In the genomic region with DNA sequence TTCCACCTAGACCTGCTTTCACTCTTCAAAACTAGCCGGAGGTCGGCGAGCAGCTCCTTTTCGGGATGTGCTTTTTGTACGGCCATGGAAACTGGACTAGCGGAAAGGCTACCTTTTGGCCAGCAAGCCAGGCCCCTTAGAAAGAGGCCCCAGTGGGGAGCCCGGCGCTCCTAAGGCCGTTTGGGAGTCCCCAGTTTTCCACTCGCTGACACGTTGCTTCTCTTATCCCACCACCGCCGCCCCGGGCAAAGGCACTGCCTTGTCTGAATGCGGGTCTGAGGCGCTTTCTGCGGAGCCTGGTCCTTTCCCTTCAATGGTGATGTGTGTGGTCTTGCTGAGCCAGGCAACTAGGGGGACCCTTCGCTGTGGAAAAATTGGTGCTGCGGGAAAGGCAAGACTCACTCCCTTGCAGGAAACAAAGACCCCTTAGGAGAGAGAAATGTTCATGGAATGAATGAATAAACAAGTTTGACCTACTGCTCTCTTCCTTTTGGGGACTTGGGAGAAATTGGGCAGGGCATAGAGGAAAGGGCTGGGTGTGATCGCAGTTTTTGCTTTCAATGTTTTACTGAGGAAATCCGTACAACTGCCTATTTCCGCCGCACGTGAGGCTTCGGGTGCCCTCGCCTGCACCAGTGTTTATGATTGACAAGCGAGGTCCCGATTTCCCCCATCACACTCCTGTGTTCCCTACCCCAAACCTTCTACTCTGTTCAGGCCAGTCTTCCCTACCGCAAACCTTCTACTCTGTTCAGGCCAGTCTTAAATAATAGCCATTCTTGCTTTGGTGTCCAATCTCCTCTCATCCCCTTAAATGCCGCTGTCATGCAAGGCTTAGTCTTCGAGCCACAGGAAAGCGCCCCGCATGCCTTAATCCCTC, we compare ENCODE assay signal across 8 cellular contexts. TPM values are rescaled to one million over a fixed set of nuclear protein-coding genes. Genes with fewer than 3 reads are reported as not detected.
DNase-seq lines count a peak whose midpoint lies in the region; ATAC-seq and TF ChIP-seq lines count a peak whose summit lies in the region.

No MANE protein-coding gene starts in this region.

- H3K36me3 ChIP-seq in GM06990 (ENCODE audit: control insufficient read depth, insufficient read depth, low read length) (peaks cover 2% of the 10 kb centered on the region), endodermal cell (ENCODE audit: control insufficient read depth, insufficient read depth, low read length) (peaks cover 25% of the 10 kb centered on the region), suprapubic skin (peaks cover 25% of the 10 kb centered on the region)

- H3K27ac ChIP-seq in endodermal cell (ENCODE audit: low read depth, low read length) (peak overlapping the region; percentile 72), suprapubic skin (peak overlapping the region; percentile 100)

- H3K4me3 ChIP-seq in GM06990 (replicated peaks; ENCODE audit: low read depth, low read length) (peak overlapping the region; percentile 96), endodermal cell (ENCODE audit: low read length) (peak overlapping the region; percentile 98), suprapubic skin (peak overlapping the region; percentile 99)

- peaks cover 49% of the 10 kb centered on the region for H3K4me1 Mint-ChIP-seq in activated CD8-positive, alpha-beta memory T cell treated with anti-CD3 and anti-CD28 coated beads, Interleukin-2, amount 10 ng/mL, durations not matched to agents 7 days and 5 days
- peaks cover 36% of the 10 kb centered on the region for H3K4me1 Mint-ChIP-seq in endodermal cell

- no peak for TF ChIP-seq CTCF in GM06990 (IDR thresholded peaks at IDR 0.05; ENCODE audit: insufficient read depth, low read length, poor library complexity, severe bottlenecking)
- peak; percentile 41 for TF ChIP-seq CTCF in endodermal cell (conservative IDR thresholded peaks at IDR 0.05)
- no peak for TF ChIP-seq CTCF in suprapubic skin (IDR thresholded peaks at IDR 0.05)

- H3K27me3 Mint-ChIP-seq in activated CD8-positive, alpha-beta memory T cell treated with anti-CD3 and anti-CD28 coated beads, Interleukin-2, amount 10 ng/mL, durations not matched to agents 7 days and 5 days, result peaks cover 2% of the 10 kb centered on the region
- peaks cover 13% of the 10 kb centered on the region for H3K27me3 Mint-ChIP-seq in endodermal cell (ENCODE audit: insufficient read depth)

- peak overlapping the region; percentile 99 for H3K27ac Mint-ChIP-seq in activated CD8-positive, alpha-beta memory T cell treated with anti-CD3 and anti-CD28 coated beads, Interleukin-2, amount 10 ng/mL, durations not matched to agents 7 days and 5 days
- peak overlapping the region; percentile 90 for H3K27ac Mint-ChIP-seq in endodermal cell

- 25 to 32% methylated on average over 25 to 33 of the region's 33 CpGs for WGBS in endodermal cell (ENCODE audit: insufficient coverage in 1 of 2, insufficient read length in 1 of 2), 2 experiments
- 16% methylated on average over 27 of the region's 33 CpGs for WGBS in suprapubic skin

- TF ChIP-seq POLR2A in suprapubic skin (IDR thresholded peaks at IDR 0.05), result no peak

- ATAC-seq in activated CD8-positive, alpha-beta memory T cell treated with anti-CD3 and anti-CD28 coated beads, Interleukin-2, amount 10 ng/mL, durations not matched to agents 7 days and 5 days, result no peak
- ATAC-seq in GM19023 (IDR thresholded peaks at IDR 0.05; ENCODE audit: unreplicated experiment) (no peak), HG03439 (IDR thresholded peaks at IDR 0.05; ENCODE audit: unreplicated experiment) (no peak)

- peak overlapping the region; percentile 96 for H3K4me3 Mint-ChIP-seq in activated CD8-positive, alpha-beta memory T cell treated with anti-CD3 and anti-CD28 coated beads, Interleukin-2, amount 10 ng/mL, durations not matched to agents 7 days and 5 days
- peak overlapping the region; percentile 98 for H3K4me3 Mint-ChIP-seq in endodermal cell

- DNase-seq in GM06990 (ENCODE audit: extremely low read depth, insufficient read length) (peak; percentile 42), NCI-H1092 (lab: John Stamatoyannopoulos, UW) (peak; percentile 56), endodermal cell (peak; percentile 93), mucosa of gallbladder (ENCODE audit: low spot score) (peak; percentile 21), suprapubic skin (ENCODE audit: low spot score in 2 of 2) (peak; percentile 83 to 85)
- peak; percentile 71 for DNase-seq in activated CD8-positive, alpha-beta memory T cell treated with anti-CD3 and anti-CD28 coated beads, Interleukin-2, amount 10 ng/mL, durations not matched to agents 7 days and 5 days

- H3K27me3 ChIP-seq in GM06990 (replicated peaks; ENCODE audit: control insufficient read depth, insufficient read depth, low read length) (no peaks in the 10 kb centered on the region), endodermal cell (ENCODE audit: control insufficient read depth, insufficient read depth, low read length, poor library complexity, severe bottlenecking) (peaks cover 10% of the 10 kb centered on the region), suprapubic skin (no peaks in the 10 kb centered on the region)

- CTCF ChIA-PET in activated CD8-positive, alpha-beta memory T cell treated with anti-CD3 and anti-CD28 coated beads, Interleukin-2, amount 10 ng/mL, durations not matched to agents 7 days and 5 days (lab: Charles Lee), result interaction anchor here (0.7 to 2.2 kb wide), 2 partner anchors 7 to 9 kb away, joined by 3 to 6 read pairs; no protein-coding TSS in a partner anchor

- no peaks in the 10 kb centered on the region for H3K9me3 ChIP-seq in endodermal cell (ENCODE audit: control insufficient read depth, low read length)
- no peaks in the 10 kb centered on the region for H3K9me3 ChIP-seq in suprapubic skin

- H3K9ac ChIP-seq in endodermal cell (ENCODE audit: extremely low read depth, low read length, poor library complexity, severe bottlenecking), result peak overlapping the region; percentile 70

- no peaks in the 10 kb centered on the region for H3K9me3 Mint-ChIP-seq in activated CD8-positive, alpha-beta memory T cell treated with anti-CD3 and anti-CD28 coated beads, Interleukin-2, amount 10 ng/mL, durations not matched to agents 7 days and 5 days (ENCODE audit: low read depth)
- H3K9me3 Mint-ChIP-seq in endodermal cell, result no peaks in the 10 kb centered on the region

- peaks cover 34% of the 10 kb centered on the region for H3K36me3 Mint-ChIP-seq in activated CD8-positive, alpha-beta memory T cell treated with anti-CD3 and anti-CD28 coated beads, Interleukin-2, amount 10 ng/mL, durations not matched to agents 7 days and 5 days
- H3K36me3 Mint-ChIP-seq in endodermal cell (ENCODE audit: low read depth), result peaks cover 27% of the 10 kb centered on the region

- peaks cover 12% of the 10 kb centered on the region for H3K4me1 ChIP-seq in endodermal cell (ENCODE audit: control insufficient read depth, insufficient read depth, low read length)
- peaks cover 33% of the 10 kb centered on the region for H3K4me1 ChIP-seq in suprapubic skin

- TF ChIP-seq EP300 in suprapubic skin (IDR thresholded peaks at IDR 0.05), result no peak

RNA-seq across cellular contexts. Expression of a gene that starts 1.0 kb away (rescaled TPM):
- 100 to 1,000 TPM; 168 to 258 TPM for total RNA-seq in activated CD8-positive, alpha-beta memory T cell treated with anti-CD3 and anti-CD28 coated beads, Interleukin-2, amount 10 ng/mL, durations not matched to agents 7 days and 5 days
- total RNA-seq in endodermal cell, result 100 to 1,000 TPM; 156 to 230 TPM
- 185 TPM for polyA plus RNA-seq in endodermal cell (2013, experiment 1 of 2)
- polyA plus RNA-seq in endodermal cell (2013, experiment 2 of 2), result 170 TPM
- 137 TPM for total RNA-seq in mucosa of gallbladder
- 1,000 to 10,000 TPM in 1 of 4 donors, 100 to 1,000 TPM in 3; 632 to 1,386 (median 819) TPM for total RNA-seq in suprapubic skin

Comparison
In these comparisons a context has a peak if more than half of its experiments do, and no peak if none do; other contexts are left out.
1. DNase-seq: peak in every context shown above with its lines; median percentile 93 in endodermal cell; 84 in suprapubic skin; 71 in activated CD8-positive, alpha-beta memory T cell treated with anti-CD3 and anti-CD28 coated beads, Interleukin-2, amount 10 ng/mL, durations not matched to agents 7 days and 5 days; 56 in NCI-H1092; 42 in GM06990; 21 in mucosa of gallbladder.